In genomic region chrY:19567908-19568307, GRCh38 we compare ENCODE assay signal across 12 cellular contexts.
DNase-seq lines count a peak whose midpoint lies in the region; ATAC-seq and TF ChIP-seq lines count a peak whose summit lies in the region.
"Had no signal": no experiment of that assay in that cellular context is flagged by ENCODE, and none has a peak within 500 bp of the region (broad histone marks: within the 10 kb centered on the region; RNA-seq: fewer than 3 reads in every experiment).

No MANE protein-coding gene starts in this region.

- H3K79me2 ChIP-seq in GM23248 (ENCODE audit: insufficient read depth) = peaks cover 52% of the 10 kb centered on the region

- H3K27me3 Mint-ChIP-seq in CD4-positive, CD25-positive, alpha-beta regulatory T cell = peaks cover 8% of the 10 kb centered on the region
- H3K27me3 Mint-ChIP-seq in activated T-helper 2 cell treated with anti-CD3 and anti-CD28 coated beads, Interferon-gamma antibody, Interleukin-2, Interleukin-4, amounts not matched to agents 10 μg/mL and 5 μg/mL and 100 μg/mL, durations not matched to agents 14 hours and 24 hours and 36 hours (ENCODE audit: low read depth) = no peaks in the 10 kb centered on the region

- no peaks in the 10 kb centered on the region for H3K36me3 ChIP-seq in CD4-positive, CD25-positive, alpha-beta regulatory T cell (ENCODE audit: control insufficient read depth, insufficient read depth, low read length)
- H3K36me3 ChIP-seq in GM23248 (ENCODE audit: low read depth) (no peaks in the 10 kb centered on the region), liver (ENCODE audit: control insufficient read depth in 4 of 4, insufficient read depth in 3 of 4, low read depth in 1 of 4, low read length in 3 of 4) (no peaks in the 10 kb centered on the region)

- peak overlapping the region in 1 of 4 donors; percentile 100 for H3K4me3 Mint-ChIP-seq in CD4-positive, CD25-positive, alpha-beta regulatory T cell
- H3K4me3 Mint-ChIP-seq in activated T-helper 2 cell treated with anti-CD3 and anti-CD28 coated beads, Interferon-gamma antibody, Interleukin-2, Interleukin-4, amounts not matched to agents 10 μg/mL and 5 μg/mL and 100 μg/mL, durations not matched to agents 14 hours and 24 hours and 36 hours (ENCODE audit: low read depth) = peak overlapping the region; percentile 99
- H3K4me3 Mint-ChIP-seq: neural crest cell had no signal

- no peaks in the 10 kb centered on the region for H4K20me1 ChIP-seq in GM23248 (ENCODE audit: insufficient read depth)

- in situ Hi-C loops in GM23248 (cut with MboI) = loop anchor here (25.0 kb wide), 1 partner anchor 144 kb away; no protein-coding TSS in a partner anchor

- no peaks in the 10 kb centered on the region for H3K9me2 ChIP-seq in GM23248 (ENCODE audit: insufficient read depth)

- no peak for ATAC-seq in CD4-positive, CD25-positive, alpha-beta regulatory T cell (ENCODE audit: low read depth in 2 of 2)
- no peak for ATAC-seq in sciatic nerve
- no peak for ATAC-seq in GM21447 (IDR thresholded peaks at IDR 0.05; ENCODE audit: unreplicated experiment)

- no peaks in the 10 kb centered on the region for H3K9me3 ChIP-seq in CD4-positive, CD25-positive, alpha-beta regulatory T cell (ENCODE audit: control insufficient read depth in 2 of 2, low read length in 2 of 2)
- H3K9me3 ChIP-seq in GM23248 (ENCODE audit: low read depth) (no peaks in the 10 kb centered on the region), liver (ENCODE audit: control insufficient read depth in 4 of 4, low read length in 3 of 4) (no peaks in the 10 kb centered on the region)

- no peaks in the 10 kb centered on the region for H3K9me3 Mint-ChIP-seq in CD4-positive, CD25-positive, alpha-beta regulatory T cell
- no peaks in the 10 kb centered on the region for H3K9me3 Mint-ChIP-seq in activated T-helper 2 cell treated with anti-CD3 and anti-CD28 coated beads, Interferon-gamma antibody, Interleukin-2, Interleukin-4, amounts not matched to agents 10 μg/mL and 5 μg/mL and 100 μg/mL, durations not matched to agents 14 hours and 24 hours and 36 hours
- H3K9me3 Mint-ChIP-seq: neural crest cell had no signal

- peak overlapping the region; percentile 91 for H3K4me3 ChIP-seq in CD4-positive, CD25-positive, alpha-beta regulatory T cell (ENCODE audit: low read depth, low read length)
- peak overlapping the region; percentile 87 for H3K4me3 ChIP-seq in GM23248
- H3K4me3 ChIP-seq in liver (ENCODE audit: low read depth in 1 of 3, low read length in 3 of 3) = peak overlapping the region in 2 of 3 donors; percentile 18 to 56

- peak overlapping the region in 1 of 3 donors; percentile 100 for H3K27ac Mint-ChIP-seq in CD4-positive, CD25-positive, alpha-beta regulatory T cell
- H3K27ac Mint-ChIP-seq in activated T-helper 2 cell treated with anti-CD3 and anti-CD28 coated beads, Interferon-gamma antibody, Interleukin-2, Interleukin-4, amounts not matched to agents 10 μg/mL and 5 μg/mL and 100 μg/mL, durations not matched to agents 14 hours and 24 hours and 36 hours = peak overlapping the region; percentile 100

- H3K27ac ChIP-seq in CD4-positive, CD25-positive, alpha-beta regulatory T cell (ENCODE audit: insufficient read depth, low read length, poor library complexity, severe bottlenecking) = peak overlapping the region; percentile 92
- H3K27ac ChIP-seq in GM23248 = peak overlapping the region; percentile 75
- no peak overlapping the region for H3K27ac ChIP-seq in liver (ENCODE audit: low read depth in 1 of 2, low read length in 2 of 2)

- peak overlapping the region; percentile 97 for H2AFZ ChIP-seq in GM23248

- no peak for DNase-seq in CD4-positive, CD25-positive, alpha-beta regulatory T cell
- DNase-seq in GM23248 = peak; percentile 67
- no peak for DNase-seq in activated T-helper 2 cell treated with anti-CD3 and anti-CD28 coated beads, Interferon-gamma antibody, Interleukin-2, Interleukin-4, amounts not matched to agents 10 μg/mL and 5 μg/mL and 100 μg/mL, durations not matched to agents 14 hours and 24 hours and 36 hours (ENCODE audit: low spot score)
- DNase-seq in NCI-H146 (lab: John Stamatoyannopoulos, UW) = no peak
- DNase-seq in sciatic nerve (ENCODE audit: low spot score) = no peak
- DNase-seq in activated CD8-positive, alpha-beta memory T cell treated with anti-CD3 and anti-CD28 coated beads, Interleukin-2, amount 50 U/mL, for 48 hours = no peak
- DNase-seq: activated CD4-positive, CD25-positive, alpha-beta regulatory T cell treated with anti-CD3 and anti-CD28 coated beads, Interleukin-2, amount 50 U/mL, for 72 hours; dorsolateral prefrontal cortex; NCI-H345 had no signal

- 0 to 1% methylated on average over 13 to 14 of the region's 15 CpGs for WGBS in GM23248 (ENCODE audit: low coverage in 1 of 2, low lambda C conversion rate in 2 of 2, missing lambda C conversion rate in 2 of 2), 2 experiments
- WGBS in liver = under 1% methylated on average over 15 of the region's 15 CpGs

- H3K4me1 Mint-ChIP-seq in CD4-positive, CD25-positive, alpha-beta regulatory T cell = peaks cover 0 to 34% (median 9%) of the 10 kb centered on the region in 4 donors
- peaks cover 32% of the 10 kb centered on the region for H3K4me1 Mint-ChIP-seq in activated T-helper 2 cell treated with anti-CD3 and anti-CD28 coated beads, Interferon-gamma antibody, Interleukin-2, Interleukin-4, amounts not matched to agents 10 μg/mL and 5 μg/mL and 100 μg/mL, durations not matched to agents 14 hours and 24 hours and 36 hours (ENCODE audit: low read depth)
- H3K4me1 Mint-ChIP-seq: neural crest cell had no signal

- H3F3A ChIP-seq in GM23248 (ENCODE audit: insufficient read depth) = 0 out of 2 replicates have a peak, but pooled peaks cover 3% of the 10 kb centered on the region

- peak overlapping the region; percentile 84 for H3K9ac ChIP-seq in GM23248
- H3K9ac ChIP-seq in liver (ENCODE audit: low read depth in 1 of 2, low read length in 2 of 2) = peak overlapping the region in 1 of 2 donors; percentile 89

- H3K4me1 ChIP-seq in CD4-positive, CD25-positive, alpha-beta regulatory T cell (ENCODE audit: control insufficient read depth, insufficient read depth, low read length, poor library complexity, severe bottlenecking) = peaks cover 3% of the 10 kb centered on the region
- H3K4me1 ChIP-seq in GM23248 (ENCODE audit: insufficient read depth) (0 out of 2 replicates have a peak, but pooled peaks cover 9% of the 10 kb centered on the region), liver (ENCODE audit: control insufficient read depth in 4 of 4, insufficient read depth in 4 of 4, low read length in 3 of 4) (peaks cover 0 to 2% (median 0%) of the 10 kb centered on the region in 4 donors)

- no peaks in the 10 kb centered on the region for H3K36me3 Mint-ChIP-seq in CD4-positive, CD25-positive, alpha-beta regulatory T cell
- peaks cover 30% of the 10 kb centered on the region for H3K36me3 Mint-ChIP-seq in activated T-helper 2 cell treated with anti-CD3 and anti-CD28 coated beads, Interferon-gamma antibody, Interleukin-2, Interleukin-4, amounts not matched to agents 10 μg/mL and 5 μg/mL and 100 μg/mL, durations not matched to agents 14 hours and 24 hours and 36 hours (ENCODE audit: low read depth)

- H3K27me3 ChIP-seq in CD4-positive, CD25-positive, alpha-beta regulatory T cell (ENCODE audit: control insufficient read depth, insufficient read depth, low read length) = no peaks in the 10 kb centered on the region
- no peaks in the 10 kb centered on the region for H3K27me3 ChIP-seq in GM23248 (replicated peaks; ENCODE audit: insufficient read depth)
- H3K27me3 ChIP-seq in liver (ENCODE audit: control insufficient read depth in 4 of 4, insufficient read depth in 4 of 4, low read length in 3 of 4) = no peaks in the 10 kb centered on the region
- H3K27me3 ChIP-seq: dorsolateral prefrontal cortex had no signal

- peak overlapping the region; percentile 97 for H3K4me2 ChIP-seq in GM23248 (ENCODE audit: unreplicated experiment)

- TF ChIP-seq RAD21 in liver (IDR thresholded peaks at IDR 0.05) = no peak

- TF ChIP-seq CTCF in liver (IDR thresholded peaks at IDR 0.05; ENCODE audit: low read depth, low read length, missing input control) = no peak

- intact Hi-C loops in activated T-helper 2 cell treated with anti-CD3 and anti-CD28 coated beads, Interferon-gamma antibody, Interleukin-2, Interleukin-4, amounts not matched to agents 10 μg/mL and 5 μg/mL and 100 μg/mL, durations not matched to agents 14 hours and 24 hours and 36 hours (cut with micrococcal nuclease) = loop anchor here (1.0 to 10.0 kb wide), 6 partner anchors 34 to 1427 kb away; partner anchors contain the start of gene EIF1AY
- intact Hi-C loops in sciatic nerve (cut with DNase I) = no loop called here

TF ChIP-seq in liver, 16 proteins besides CTCF, POLR2A, EP300 and RAD21 (continues in another document):
- TF ChIP-seq TAF1 (conservative IDR thresholded peaks at IDR 0.05) (no peak), NR2F2 (IDR thresholded peaks at IDR 0.05) (no peak), SP1 (IDR thresholded peaks at IDR 0.05) (no peak), MAX (IDR thresholded peaks at IDR 0.05) (no peak), GABPA (IDR thresholded peaks at IDR 0.05 in 1 of 2, conservative IDR thresholded peaks at IDR 0.05 in 1 of 2) (no peak), ATF3 (IDR thresholded peaks at IDR 0.05) (no peak), FOXA1 (IDR thresholded peaks at IDR 0.05) (no peak)

Comparison
In these comparisons a context has a peak if more than half of its experiments do, and no peak if none do; other contexts are left out.
1. H3K27ac ChIP-seq: peak in CD4-positive, CD25-positive, alpha-beta regulatory T cell (single experiment) and GM23248 (single experiment); none in liver (0 of 2).
2. H3K4me3 ChIP-seq: peak in every context shown above with its lines; median percentile 91 in CD4-positive, CD25-positive, alpha-beta regulatory T cell; 87 in GM23248; 37 in liver.